1 cellular context compared by ENCODE assay signal in the genomic region with DNA sequence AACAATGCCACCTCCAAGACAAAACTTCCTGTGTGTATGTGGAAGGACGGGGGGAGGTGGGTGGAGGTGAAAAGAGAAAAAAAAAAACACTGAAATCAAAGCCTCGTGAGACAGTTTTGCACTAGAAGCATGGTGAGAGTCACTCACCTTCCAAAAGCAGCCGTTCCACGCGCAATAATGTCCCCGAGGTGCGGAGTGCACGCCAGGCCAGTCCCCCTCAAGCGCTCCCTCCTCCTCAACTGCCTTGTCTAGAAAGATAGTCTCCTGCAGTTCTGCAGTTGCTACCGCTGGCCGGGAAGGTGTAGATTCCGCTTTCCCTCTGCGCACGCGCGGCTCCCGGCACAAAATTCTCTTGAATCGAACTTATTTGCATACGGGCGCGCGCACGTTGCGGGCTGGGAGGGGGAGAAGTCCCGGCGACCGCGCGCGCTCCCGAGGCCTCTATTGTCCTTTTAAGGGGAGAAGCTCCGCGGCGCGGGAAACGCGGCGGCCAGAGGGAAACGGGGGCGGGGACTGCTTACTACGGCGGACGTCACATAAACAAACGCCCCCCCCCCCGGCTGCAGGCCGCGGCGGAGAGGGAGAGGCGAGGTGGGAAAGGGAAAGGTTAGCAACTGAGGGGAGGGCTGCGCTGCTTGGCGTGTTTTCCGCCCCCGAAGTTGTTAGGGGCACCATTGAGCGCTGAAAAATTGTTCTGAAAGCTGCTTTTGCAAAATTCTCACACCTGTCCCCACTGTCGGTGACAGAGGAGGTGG.
TF ChIP-seq lines count a peak whose summit lies in the region.

A gene with protein sequence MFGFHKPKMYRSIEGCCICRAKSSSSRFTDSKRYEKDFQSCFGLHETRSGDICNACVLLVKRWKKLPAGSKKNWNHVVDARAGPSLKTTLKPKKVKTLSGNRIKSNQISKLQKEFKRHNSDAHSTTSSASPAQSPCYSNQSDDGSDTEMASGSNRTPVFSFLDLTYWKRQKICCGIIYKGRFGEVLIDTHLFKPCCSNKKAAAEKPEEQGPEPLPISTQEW (minus strand): TSS at position 274 of the 755 bp plus-strand sequence. CDS start 27,946 bp downstream, outside the sequence.

TF ChIP-seq in K562, 482 proteins besides CTCF, POLR2A, EP300 and RAD21 (continued from another document and continues in another):
- TF ChIP-seq, protein P1, sequence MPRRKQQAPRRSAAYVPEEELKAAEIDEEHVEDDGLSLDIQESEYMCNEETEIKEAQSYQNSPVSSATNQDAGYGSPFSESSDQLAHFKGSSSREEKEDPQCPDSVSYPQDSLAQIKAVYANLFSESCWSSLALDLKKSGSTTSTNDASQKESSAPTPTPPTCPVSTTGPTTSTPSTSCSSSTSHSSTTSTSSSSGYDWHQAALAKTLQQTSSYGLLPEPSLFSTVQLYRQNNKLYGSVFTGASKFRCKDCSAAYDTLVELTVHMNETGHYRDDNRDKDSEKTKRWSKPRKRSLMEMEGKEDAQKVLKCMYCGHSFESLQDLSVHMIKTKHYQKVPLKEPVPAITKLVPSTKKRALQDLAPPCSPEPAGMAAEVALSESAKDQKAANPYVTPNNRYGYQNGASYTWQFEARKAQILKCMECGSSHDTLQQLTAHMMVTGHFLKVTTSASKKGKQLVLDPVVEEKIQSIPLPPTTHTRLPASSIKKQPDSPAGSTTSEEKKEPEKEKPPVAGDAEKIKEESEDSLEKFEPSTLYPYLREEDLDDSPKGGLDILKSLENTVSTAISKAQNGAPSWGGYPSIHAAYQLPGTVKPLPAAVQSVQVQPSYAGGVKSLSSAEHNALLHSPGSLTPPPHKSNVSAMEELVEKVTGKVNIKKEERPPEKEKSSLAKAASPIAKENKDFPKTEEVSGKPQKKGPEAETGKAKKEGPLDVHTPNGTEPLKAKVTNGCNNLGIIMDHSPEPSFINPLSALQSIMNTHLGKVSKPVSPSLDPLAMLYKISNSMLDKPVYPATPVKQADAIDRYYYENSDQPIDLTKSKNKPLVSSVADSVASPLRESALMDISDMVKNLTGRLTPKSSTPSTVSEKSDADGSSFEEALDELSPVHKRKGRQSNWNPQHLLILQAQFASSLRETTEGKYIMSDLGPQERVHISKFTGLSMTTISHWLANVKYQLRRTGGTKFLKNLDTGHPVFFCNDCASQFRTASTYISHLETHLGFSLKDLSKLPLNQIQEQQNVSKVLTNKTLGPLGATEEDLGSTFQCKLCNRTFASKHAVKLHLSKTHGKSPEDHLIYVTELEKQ (CRISPR knock-in tag; IDR thresholded peaks at IDR 0.05): no peak
- peak; percentile 92 for TF ChIP-seq POLR2H (tag; IDR thresholded peaks at IDR 0.05; ENCODE audit: low read depth)
- peak; percentile 49 for TF ChIP-seq HDAC2 (IDR thresholded peaks at IDR 0.05)
- TF ChIP-seq, protein P2, sequence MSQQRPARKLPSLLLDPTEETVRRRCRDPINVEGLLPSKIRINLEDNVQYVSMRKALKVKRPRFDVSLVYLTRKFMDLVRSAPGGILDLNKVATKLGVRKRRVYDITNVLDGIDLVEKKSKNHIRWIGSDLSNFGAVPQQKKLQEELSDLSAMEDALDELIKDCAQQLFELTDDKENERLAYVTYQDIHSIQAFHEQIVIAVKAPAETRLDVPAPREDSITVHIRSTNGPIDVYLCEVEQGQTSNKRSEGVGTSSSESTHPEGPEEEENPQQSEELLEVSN (IDR thresholded peaks at IDR 0.05; ENCODE audit: borderline replicate concordance in 1 of 2, extremely low read depth in 1 of 2, insufficient read depth in 1 of 2, insufficient read length in 1 of 2, low read depth in 1 of 2, low read length in 1 of 2, poor library complexity in 1 of 2, severe bottlenecking in 1 of 2): peak; percentile 72 to 85
- TF ChIP-seq, protein P3, sequence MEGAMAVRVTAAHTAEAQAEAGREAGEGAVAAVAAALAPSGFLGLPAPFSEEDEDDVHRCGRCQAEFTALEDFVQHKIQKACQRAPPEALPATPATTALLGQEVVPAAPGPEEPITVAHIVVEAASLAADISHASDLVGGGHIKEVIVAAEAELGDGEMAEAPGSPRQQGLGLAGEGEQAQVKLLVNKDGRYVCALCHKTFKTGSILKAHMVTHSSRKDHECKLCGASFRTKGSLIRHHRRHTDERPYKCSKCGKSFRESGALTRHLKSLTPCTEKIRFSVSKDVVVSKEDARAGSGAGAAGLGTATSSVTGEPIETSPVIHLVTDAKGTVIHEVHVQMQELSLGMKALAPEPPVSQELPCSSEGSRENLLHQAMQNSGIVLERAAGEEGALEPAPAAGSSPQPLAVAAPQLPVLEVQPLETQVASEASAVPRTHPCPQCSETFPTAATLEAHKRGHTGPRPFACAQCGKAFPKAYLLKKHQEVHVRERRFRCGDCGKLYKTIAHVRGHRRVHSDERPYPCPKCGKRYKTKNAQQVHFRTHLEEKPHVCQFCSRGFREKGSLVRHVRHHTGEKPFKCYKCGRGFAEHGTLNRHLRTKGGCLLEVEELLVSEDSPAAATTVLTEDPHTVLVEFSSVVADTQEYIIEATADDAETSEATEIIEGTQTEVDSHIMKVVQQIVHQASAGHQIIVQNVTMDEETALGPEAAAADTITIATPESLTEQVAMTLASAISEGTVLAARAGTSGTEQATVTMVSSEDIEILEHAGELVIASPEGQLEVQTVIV (CRISPR knock-in tag; IDR thresholded peaks at IDR 0.05; ENCODE audit: borderline replicate concordance): no peak
- TF ChIP-seq CREB1 (IDR thresholded peaks at IDR 0.05): peak; percentile 49; the same call in 1 of the 2 replicates
- TF ChIP-seq CREB1 (CRISPR knock-in tag; IDR thresholded peaks at IDR 0.05): peak; percentile 60
- TF ChIP-seq, protein P4, sequence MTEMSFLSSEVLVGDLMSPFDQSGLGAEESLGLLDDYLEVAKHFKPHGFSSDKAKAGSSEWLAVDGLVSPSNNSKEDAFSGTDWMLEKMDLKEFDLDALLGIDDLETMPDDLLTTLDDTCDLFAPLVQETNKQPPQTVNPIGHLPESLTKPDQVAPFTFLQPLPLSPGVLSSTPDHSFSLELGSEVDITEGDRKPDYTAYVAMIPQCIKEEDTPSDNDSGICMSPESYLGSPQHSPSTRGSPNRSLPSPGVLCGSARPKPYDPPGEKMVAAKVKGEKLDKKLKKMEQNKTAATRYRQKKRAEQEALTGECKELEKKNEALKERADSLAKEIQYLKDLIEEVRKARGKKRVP (CRISPR knock-in tag; IDR thresholded peaks at IDR 0.05): 0 out of 2 replicates have a peak, but pooled peaks have one; percentile 9
- TF ChIP-seq, protein P5, sequence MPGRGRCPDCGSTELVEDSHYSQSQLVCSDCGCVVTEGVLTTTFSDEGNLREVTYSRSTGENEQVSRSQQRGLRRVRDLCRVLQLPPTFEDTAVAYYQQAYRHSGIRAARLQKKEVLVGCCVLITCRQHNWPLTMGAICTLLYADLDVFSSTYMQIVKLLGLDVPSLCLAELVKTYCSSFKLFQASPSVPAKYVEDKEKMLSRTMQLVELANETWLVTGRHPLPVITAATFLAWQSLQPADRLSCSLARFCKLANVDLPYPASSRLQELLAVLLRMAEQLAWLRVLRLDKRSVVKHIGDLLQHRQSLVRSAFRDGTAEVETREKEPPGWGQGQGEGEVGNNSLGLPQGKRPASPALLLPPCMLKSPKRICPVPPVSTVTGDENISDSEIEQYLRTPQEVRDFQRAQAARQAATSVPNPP (IDR thresholded peaks at IDR 0.05; ENCODE audit: borderline replicate concordance, insufficient read depth, insufficient read length): no peak
- peak; percentile 60 for TF ChIP-seq CCNT2 (IDR thresholded peaks at IDR 0.05; ENCODE audit: borderline replicate concordance, extremely low read depth, insufficient read length, low read depth, low read length)
- 0 out of 2 replicates have a peak, but pooled peaks have one; percentile 23 for TF ChIP-seq ETV5 (CRISPR knock-in tag; IDR thresholded peaks at IDR 0.05; ENCODE audit: low read depth)
- TF ChIP-seq, protein P6, sequence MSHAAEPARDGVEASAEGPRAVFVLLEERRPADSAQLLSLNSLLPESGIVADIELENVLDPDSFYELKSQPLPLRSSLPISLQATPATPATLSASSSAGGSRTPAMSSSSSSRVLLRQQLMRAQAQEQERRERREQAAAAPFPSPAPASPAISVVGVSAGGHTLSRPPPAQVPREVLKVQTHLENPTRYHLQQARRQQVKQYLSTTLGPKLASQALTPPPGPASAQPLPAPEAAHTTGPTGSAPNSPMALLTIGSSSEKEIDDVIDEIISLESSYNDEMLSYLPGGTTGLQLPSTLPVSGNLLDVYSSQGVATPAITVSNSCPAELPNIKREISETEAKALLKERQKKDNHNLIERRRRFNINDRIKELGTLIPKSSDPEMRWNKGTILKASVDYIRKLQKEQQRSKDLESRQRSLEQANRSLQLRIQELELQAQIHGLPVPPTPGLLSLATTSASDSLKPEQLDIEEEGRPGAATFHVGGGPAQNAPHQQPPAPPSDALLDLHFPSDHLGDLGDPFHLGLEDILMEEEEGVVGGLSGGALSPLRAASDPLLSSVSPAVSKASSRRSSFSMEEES (CRISPR knock-in tag; IDR thresholded peaks at IDR 0.05): no peak
- no peak for TF ChIP-seq KHSRP (IDR thresholded peaks at IDR 0.05)
- no peak for TF ChIP-seq HDAC3 (IDR thresholded peaks at IDR 0.05; ENCODE audit: borderline replicate concordance, partially characterized antibody)
- no peak for TF ChIP-seq ZNF561 (CRISPR knock-in tag; conservative IDR thresholded peaks at IDR 0.05)
- peak; percentile 90 for TF ChIP-seq GATAD2A (IDR thresholded peaks at IDR 0.05)
- TF ChIP-seq RBFOX2 (IDR thresholded peaks at IDR 0.05; ENCODE audit: low read depth, low read length): peak; percentile 83
- TF ChIP-seq SUPT5H (IDR thresholded peaks at IDR 0.05): peak; percentile 97
- TF ChIP-seq JUND (IDR thresholded peaks at IDR 0.05; ENCODE audit: borderline replicate concordance, low read depth, low read length): no peak
- TF ChIP-seq JUND (tag; IDR thresholded peaks at IDR 0.05; ENCODE audit: borderline replicate concordance, low read depth, low read length): peak; percentile 36; the same call in 1 of the 3 replicates
- TF ChIP-seq PYGO2 (tag; IDR thresholded peaks at IDR 0.05): no peak
- TF ChIP-seq PRMT5 (CRISPR knock-in tag; IDR thresholded peaks at IDR 0.05): no peak
- TF ChIP-seq, protein P7, sequence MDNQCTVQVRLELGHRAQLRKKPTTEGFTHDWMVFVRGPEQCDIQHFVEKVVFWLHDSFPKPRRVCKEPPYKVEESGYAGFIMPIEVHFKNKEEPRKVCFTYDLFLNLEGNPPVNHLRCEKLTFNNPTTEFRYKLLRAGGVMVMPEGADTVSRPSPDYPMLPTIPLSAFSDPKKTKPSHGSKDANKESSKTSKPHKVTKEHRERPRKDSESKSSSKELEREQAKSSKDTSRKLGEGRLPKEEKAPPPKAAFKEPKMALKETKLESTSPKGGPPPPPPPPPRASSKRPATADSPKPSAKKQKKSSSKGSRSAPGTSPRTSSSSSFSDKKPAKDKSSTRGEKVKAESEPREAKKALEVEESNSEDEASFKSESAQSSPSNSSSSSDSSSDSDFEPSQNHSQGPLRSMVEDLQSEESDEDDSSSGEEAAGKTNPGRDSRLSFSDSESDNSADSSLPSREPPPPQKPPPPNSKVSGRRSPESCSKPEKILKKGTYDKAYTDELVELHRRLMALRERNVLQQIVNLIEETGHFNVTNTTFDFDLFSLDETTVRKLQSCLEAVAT (IDR thresholded peaks at IDR 0.05): peak; percentile 94 to 95
- TF ChIP-seq U2AF1 (optimal IDR thresholded peaks at IDR 0.05; ENCODE audit: low read depth, low read length): no peak
- TF ChIP-seq, protein P8, sequence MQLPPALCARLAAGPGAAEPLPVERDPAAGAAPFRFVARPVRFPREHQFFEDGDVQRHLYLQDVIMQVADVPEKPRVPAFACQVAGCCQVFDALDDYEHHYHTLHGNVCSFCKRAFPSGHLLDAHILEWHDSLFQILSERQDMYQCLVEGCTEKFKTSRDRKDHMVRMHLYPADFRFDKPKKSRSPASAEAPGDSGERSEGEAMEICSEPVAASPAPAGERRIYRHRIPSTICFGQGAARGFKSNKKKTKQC (CRISPR knock-in tag; IDR thresholded peaks at IDR 0.05): 0 out of 2 replicates have a peak, but pooled peaks have one; percentile 24
- TF ChIP-seq NELFE (IDR thresholded peaks at IDR 0.05; ENCODE audit: insufficient read depth, insufficient read length): no peak
- TF ChIP-seq ZNF75A (CRISPR knock-in tag; IDR thresholded peaks at IDR 0.05): peak; percentile 89
- TF ChIP-seq SIN3A (IDR thresholded peaks at IDR 0.05; ENCODE audit: borderline replicate concordance in 2 of 2, control insufficient read depth in 1 of 2, low read depth in 2 of 2, low read length in 2 of 2): peak; percentile 33 to 84; a peak in 1 of 4 replicates
- no peak for TF ChIP-seq KLF16 (IDR thresholded peaks at IDR 0.05)
- TF ChIP-seq, protein P9, sequence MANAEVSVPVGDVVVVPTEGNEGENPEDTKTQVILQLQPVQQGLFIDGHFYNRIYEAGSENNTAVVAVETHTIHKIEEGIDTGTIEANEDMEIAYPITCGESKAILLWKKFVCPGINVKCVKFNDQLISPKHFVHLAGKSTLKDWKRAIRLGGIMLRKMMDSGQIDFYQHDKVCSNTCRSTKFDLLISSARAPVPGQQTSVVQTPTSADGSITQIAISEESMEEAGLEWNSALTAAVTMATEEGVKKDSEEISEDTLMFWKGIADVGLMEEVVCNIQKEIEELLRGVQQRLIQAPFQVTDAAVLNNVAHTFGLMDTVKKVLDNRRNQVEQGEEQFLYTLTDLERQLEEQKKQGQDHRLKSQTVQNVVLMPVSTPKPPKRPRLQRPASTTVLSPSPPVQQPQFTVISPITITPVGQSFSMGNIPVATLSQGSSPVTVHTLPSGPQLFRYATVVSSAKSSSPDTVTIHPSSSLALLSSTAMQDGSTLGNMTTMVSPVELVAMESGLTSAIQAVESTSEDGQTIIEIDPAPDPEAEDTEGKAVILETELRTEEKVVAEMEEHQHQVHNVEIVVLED (CRISPR knock-in tag; IDR thresholded peaks at IDR 0.05): peak; percentile 96
- TF ChIP-seq BHLHE40 (IDR thresholded peaks at IDR 0.05; ENCODE audit: low read length): no peak; the same call in none of the 2 replicates
- peak; percentile 87 for TF ChIP-seq ATF7 (IDR thresholded peaks at IDR 0.05)
- TF ChIP-seq GTF2F1 (IDR thresholded peaks at IDR 0.05; ENCODE audit: low read depth, low read length): peak; percentile 94
- no peak for TF ChIP-seq ZBTB17 (CRISPR knock-in tag; IDR thresholded peaks at IDR 0.05)
- peak; percentile 59 for TF ChIP-seq MYC (IDR thresholded peaks at IDR 0.05; ENCODE audit: low read depth, low read length)
- TF ChIP-seq MYC (CRISPR knock-in tag; IDR thresholded peaks at IDR 0.05; ENCODE audit: borderline replicate concordance, low read depth): no peak
- TF ChIP-seq ARNT (IDR thresholded peaks at IDR 0.05): peak in 1 of 2 experiments; percentile 30; a peak in 2 of 4 replicates
- TF ChIP-seq, protein P10, sequence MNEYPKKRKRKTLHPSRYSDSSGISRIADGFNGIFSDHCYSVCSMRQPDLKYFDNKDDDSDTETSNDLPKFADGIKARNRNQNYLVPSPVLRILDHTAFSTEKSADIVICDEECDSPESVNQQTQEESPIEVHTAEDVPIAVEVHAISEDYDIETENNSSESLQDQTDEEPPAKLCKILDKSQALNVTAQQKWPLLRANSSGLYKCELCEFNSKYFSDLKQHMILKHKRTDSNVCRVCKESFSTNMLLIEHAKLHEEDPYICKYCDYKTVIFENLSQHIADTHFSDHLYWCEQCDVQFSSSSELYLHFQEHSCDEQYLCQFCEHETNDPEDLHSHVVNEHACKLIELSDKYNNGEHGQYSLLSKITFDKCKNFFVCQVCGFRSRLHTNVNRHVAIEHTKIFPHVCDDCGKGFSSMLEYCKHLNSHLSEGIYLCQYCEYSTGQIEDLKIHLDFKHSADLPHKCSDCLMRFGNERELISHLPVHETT (CRISPR knock-in tag; conservative IDR thresholded peaks at IDR 0.05 in 1 of 2, IDR thresholded peaks at IDR 0.05 in 1 of 2): 0 out of 4 replicates have a peak, but pooled peaks of 1 of the 2 experiments have one; percentile 69
- no peak for TF ChIP-seq XRCC5 (IDR thresholded peaks at IDR 0.05; ENCODE audit: low read depth, low read length)
- no peak for TF ChIP-seq ZNF444 (CRISPR knock-in tag; IDR thresholded peaks at IDR 0.05)
- TF ChIP-seq ZNF263 (CRISPR knock-in tag; IDR thresholded peaks at IDR 0.05; ENCODE audit: borderline replicate concordance): peak; percentile 69; the same call in 1 of the 2 replicates
